21 cellular contexts compared by ENCODE assay signal in genomic region chr7:100975391-100975821, GRCh38. TPM values are rescaled to one million over a fixed set of nuclear protein-coding genes. Genes with fewer than 3 reads are reported as not detected.
A peak's percentile ranks its signal among the peaks of the same experiment; 100 is the strongest.
DNase-seq lines count a peak whose midpoint lies in the region; ATAC-seq, FAIRE-seq and TF ChIP-seq lines count a peak whose summit lies in the region.
"Had no signal": no experiment of that assay in that cellular context is flagged by ENCODE, and none has a peak within 500 bp of the region (broad histone marks: within the 10 kb centered on the region; RNA-seq: fewer than 3 reads in every experiment).

No MANE protein-coding gene starts in this region.

- TF ChIP-seq CTCF in K562 (IDR thresholded peaks at IDR 0.05 in 2 of 3, conservative IDR thresholded peaks at IDR 0.05 in 1 of 3; ENCODE audit: insufficient read depth in 2 of 3, low read depth in 1 of 3, low read length in 3 of 3) = no peak
- no peak for TF ChIP-seq CTCF in osteoblast (IDR thresholded peaks at IDR 0.05; ENCODE audit: extremely low read depth, low read depth, low read length)

- DNase-seq in NCI-H1105 treated with DMSO at 0.1 percent for 48 hours (lab: John Stamatoyannopoulos, UW) (peak; percentile 51), K562 (ENCODE audit: extremely low read depth in 1 of 4, low spot score in 3 of 4) (no peak), osteoblast (ENCODE audit: insufficient read length, low spot score, missing footprints) (peak; percentile 78)
- DNase-seq in activated effector memory CD4-positive, alpha-beta T cell treated with Interleukin-2 at 50 U/mL for 16 hours = no peak
- DNase-seq in activated CD4-positive, alpha-beta T cell treated with anti-CD3 and anti-CD28 coated beads, Interleukin-2, amount 50 U/mL, for 4 hours = no peak
- DNase-seq: Calu3; CD4-positive, CD25-positive, alpha-beta regulatory T cell; DMS79; H9; NCI-H1092; NCI-H187; NCI-H524; NK-92 treated with Interleukin-12 subunit alpha and Interleukin-12 subunit beta, amount 100 ng/mL, for 24 hours; SJCRH30 had no signal

- H3K27me3 ChIP-seq in BLaER1 (no peaks in the 10 kb centered on the region), K562 (ENCODE audit: control insufficient read depth in 2 of 2, insufficient read depth in 2 of 2, low read length in 2 of 2) (peaks cover 5 to 26% of the 10 kb centered on the region in 2 experiments; a peak in 3 of 5 replicates), osteoblast (ENCODE audit: insufficient read depth, low read length) (peaks cover 8% of the 10 kb centered on the region)
- H3K27me3 ChIP-seq: SJCRH30 had no signal

- no peak for ATAC-seq in K562
- ATAC-seq in GM19328 (IDR thresholded peaks at IDR 0.05; ENCODE audit: unreplicated experiment) = no peak
- ATAC-seq: HepG2 had no signal

- no peak overlapping the region for H3K27ac ChIP-seq in BLaER1
- H3K27ac ChIP-seq in K562 (ENCODE audit: extremely low read depth, low read depth, low read length) = no peak overlapping the region
- H3K27ac ChIP-seq in osteoblast (ENCODE audit: low read depth, low read length) = no peak overlapping the region
- H3K27ac ChIP-seq: KMS-11, SJCRH30 had no signal

- no TSS peak for BruUV-seq in K562 (replicated peaks; lab: Mats Ljungman, UMichigan)

- no peak overlapping the region for H3K4me3 ChIP-seq in BLaER1
- H3K4me3 ChIP-seq in K562 = no peak overlapping the region
- no peak overlapping the region for H3K4me3 ChIP-seq in osteoblast (ENCODE audit: insufficient read depth, low read length)
- H3K4me3 ChIP-seq: SJCRH30 had no signal

- TF ChIP-seq EP300 in K562 (IDR thresholded peaks at IDR 0.05; ENCODE audit: low read length) = no peak

- H4K20me1 ChIP-seq in BLaER1 (no peaks in the 10 kb centered on the region), K562 (replicated peaks; ENCODE audit: control insufficient read depth, insufficient read depth, low read length) (no peaks in the 10 kb centered on the region; the same call in 1 of the 2 replicates), osteoblast (ENCODE audit: insufficient read depth, low read length) (no peaks in the 10 kb centered on the region)

- no peaks in the 10 kb centered on the region for H3K79me2 ChIP-seq in K562 (ENCODE audit: control insufficient read depth, insufficient read depth, low read length)
- no peaks in the 10 kb centered on the region for H3K79me2 ChIP-seq in osteoblast (ENCODE audit: insufficient read depth, low read length)

- no peak overlapping the region for H2AFZ ChIP-seq in K562 (ENCODE audit: low read depth, low read length)
- H2AFZ ChIP-seq in osteoblast (ENCODE audit: low read length) = no peak overlapping the region

- H3K4me2 ChIP-seq in BLaER1 (0 out of 2 replicates have a peak overlapping the region, but pooled peaks have one; percentile 3), K562 (ENCODE audit: insufficient read depth, low read length) (no peak overlapping the region), osteoblast (ENCODE audit: insufficient read depth, low read length) (no peak overlapping the region)
- H3K4me2 ChIP-seq: KMS-11 had no signal

- TF ChIP-seq POLR2A in K562 (conservative IDR thresholded peaks at IDR 0.05) = no peak

- no peak for TF ChIP-seq RAD21 in K562 (CRISPR knock-in tag; conservative IDR thresholded peaks at IDR 0.05 in 1 of 2, IDR thresholded peaks at IDR 0.05 in 1 of 2)

- H3K9me3 ChIP-seq in BLaER1 = peaks cover 10% of the 10 kb centered on the region; the same call in 1 of the 2 replicates
- no peaks in the 10 kb centered on the region for H3K9me3 ChIP-seq in K562 (replicated peaks; ENCODE audit: control insufficient read depth, insufficient read depth, low read depth, low read length)
- peaks cover 8% of the 10 kb centered on the region for H3K9me3 ChIP-seq in osteoblast (ENCODE audit: low read depth, low read length)

- H3K9me1 ChIP-seq in K562 (ENCODE audit: control insufficient read depth, insufficient read depth, low read length) = no peaks in the 10 kb centered on the region

- H3K9ac ChIP-seq in BLaER1 (no peak overlapping the region), K562 (ENCODE audit: insufficient read depth in 1 of 2, low read depth in 2 of 2, low read length in 2 of 2) (no peak overlapping the region)
- H3K9ac ChIP-seq: KMS-11 had no signal

- WGBS in K562 (ENCODE audit: insufficient coverage, low coverage, missing lambda C conversion rate) = 0% methylated on average over 3 of the region's 3 CpGs

- FAIRE-seq in K562 (lab: Jason Lieb, UNC) = peak; percentile 15
- FAIRE-seq: HepG2 had no signal

- POLR2A ChIA-PET in K562 (lab: Yijun Ruan, JAX) = interaction anchor here (0.8 to 2.0 kb wide), 2 partner anchors 9 to 26 kb away, joined by 3 to 5 read pairs; partner anchors contain the start of gene MUC3A

- H3K36me3 ChIP-seq in BLaER1 = no peaks in the 10 kb centered on the region
- no peaks in the 10 kb centered on the region for H3K36me3 ChIP-seq in K562 (ENCODE audit: control insufficient read depth, insufficient read depth, low read length)
- H3K36me3 ChIP-seq in osteoblast (ENCODE audit: insufficient read depth, low read length) = no peaks in the 10 kb centered on the region
- H3K36me3 ChIP-seq: SJCRH30 had no signal

- peaks cover 10% of the 10 kb centered on the region; the same call in 1 of the 2 replicates for H3K4me1 ChIP-seq in BLaER1
- no peaks in the 10 kb centered on the region for H3K4me1 ChIP-seq in K562 (replicated peaks in 1 of 2; ENCODE audit: control insufficient read depth in 2 of 2, insufficient read depth in 2 of 2, low read length in 2 of 2)
- no peaks in the 10 kb centered on the region for H3K4me1 ChIP-seq in osteoblast (ENCODE audit: insufficient read depth, low read length)
- H3K4me1 ChIP-seq: SJCRH30 had no signal

- in situ Hi-C loops in K562 (cut with MboI) = no loop called here

- CTCF ChIA-PET in K562 (lab: Yijun Ruan, JAX; ENCODE audit: low intra/inter-chr PET ratio) = no interaction called here

- intact Hi-C loops in K562 (cut with micrococcal nuclease) = no loop called here

RNA-seq across cellular contexts. Expression of gene MUC12, which starts 6.0 kb away (rescaled TPM):
- total RNA-seq in K562 (2011; cell fraction: chromatin; rRNA removed; ENCODE audit: low replicate concordance) = not detected in 2 replicates
- total RNA-seq in K562 (2011; cell fraction: nucleolus; rRNA removed) = 1.0 TPM in 1 of 2 replicates, not detected in the other
- total RNA-seq in K562 (2011; cell fraction: nucleoplasm; rRNA removed) = not detected in 2 replicates
- total RNA-seq in K562 (2014; rRNA removed) (0.33 and 1.2 TPM in 2 replicates), K562 (2014; rRNA removed; fragmentation: Illumina TruSeq; extraction: Trizol) (0.29 TPM in 1 of 2 replicates, not detected in the other), K562 (2015; rRNA removed; fragmentation: Illumina TruSeq; extraction: Trizol) (not detected in 2 replicates), K562 (2021) (0.40 and 1.1 TPM in 2 replicates), osteoblast (under 0.01 and 0.59 TPM in 2 replicates)
- polyA plus RNA-seq in K562 (2011; rRNA removed) (0.43 and 1.1 TPM in 2 replicates), K562 (2014; fragmentation: Illumina TruSeq; extraction: Trizol) (0.85 and 2.5 TPM in 2 replicates), K562 (2014; fragmentation: Nextera tagmentation; extraction: Ambion mirVana) (under 1 TPM; 0.23 to 0.46 TPM), K562 (2014; rRNA removed) (0.73 and 0.94 TPM in 2 replicates)
- 0.24 and 2.9 TPM in 2 replicates for polyA plus RNA-seq in K562 (2011; cell fraction: cytosol; rRNA removed)
- polyA plus RNA-seq in K562 (2011; cell fraction: nucleus; rRNA removed) = 0.20 and 0.73 TPM in 2 replicates
- polyA plus RNA-seq in K562 (2012) = 1.5 and 1.7 TPM in 2 replicates
- polyA minus RNA-seq in K562 (2011; rRNA and poly(A)+ RNA removed) = not detected in 2 replicates
- not detected in 2 replicates for polyA minus RNA-seq in K562 (2011; cell fraction: cytosol; rRNA and poly(A)+ RNA removed)
- not detected in 2 replicates for polyA minus RNA-seq in K562 (2011; cell fraction: nucleus; rRNA and poly(A)+ RNA removed)
- total RNA-seq: CD4-positive, CD25-positive, alpha-beta regulatory T cell; HepG2; MCF 10A; OCI-LY7 had no signal
- polyA plus RNA-seq: HepG2 had no signal

RNA-seq across cellular contexts. Expression of gene MUC3A, which starts 26.1 kb away (rescaled TPM):
- total RNA-seq in K562 (2011; cell fraction: chromatin; rRNA removed; ENCODE audit: low replicate concordance) = 2.0 and 2.9 TPM in 2 replicates
- 1.4 and 1.8 TPM in 2 replicates for total RNA-seq in K562 (2011; cell fraction: nucleolus; rRNA removed)
- total RNA-seq in K562 (2011; cell fraction: nucleoplasm; rRNA removed) = 1.9 and 6.0 TPM in 2 replicates
- total RNA-seq in K562 (2014; rRNA removed) (0.09 and 0.33 TPM in 2 replicates), K562 (2014; rRNA removed; fragmentation: Illumina TruSeq; extraction: Trizol) (0.13 and 0.15 TPM in 2 replicates), K562 (2015; rRNA removed; fragmentation: Illumina TruSeq; extraction: Trizol) (not detected in 2 replicates), K562 (2021) (1.6 and 2.6 TPM in 2 replicates), osteoblast (not detected in 2 replicates)
- polyA plus RNA-seq in K562 (2011; rRNA removed) (0.25 and 0.35 TPM in 2 replicates), K562 (2014; fragmentation: Illumina TruSeq; extraction: Trizol) (1.7 and 2.2 TPM in 2 replicates), K562 (2014; fragmentation: Nextera tagmentation; extraction: Ambion mirVana) (under 1 TPM; 0.06 to 0.08 TPM), K562 (2014; rRNA removed) (0.25 and 0.53 TPM in 2 replicates)
- polyA plus RNA-seq in K562 (2011; cell fraction: cytosol; rRNA removed) = 0.25 and 0.44 TPM in 2 replicates
- 1.0 and 2.1 TPM in 2 replicates for polyA plus RNA-seq in K562 (2011; cell fraction: nucleus; rRNA removed)
- 1.4 TPM in 2 replicates for polyA plus RNA-seq in K562 (2012)
- polyA minus RNA-seq in K562 (2011; rRNA and poly(A)+ RNA removed) = 0.24 and 0.39 TPM in 2 replicates
- 1.0 TPM in 1 of 2 replicates, not detected in the other for polyA minus RNA-seq in K562 (2011; cell fraction: cytosol; rRNA and poly(A)+ RNA removed)
- 0.11 and 0.40 TPM in 2 replicates for polyA minus RNA-seq in K562 (2011; cell fraction: nucleus; rRNA and poly(A)+ RNA removed)
- total RNA-seq: CD4-positive, CD25-positive, alpha-beta regulatory T cell; HepG2; MCF 10A; OCI-LY7; RPMI7951 had no signal
- polyA plus RNA-seq: CD4-positive, CD25-positive, alpha-beta regulatory T cell had no signal

RNA-seq across cellular contexts. Expression of gene MUC17, which starts 44.5 kb away (rescaled TPM):
- total RNA-seq in K562 (2011; cell fraction: chromatin; rRNA removed; ENCODE audit: low replicate concordance) = not detected in 2 replicates
- not detected in 2 replicates for total RNA-seq in K562 (2011; cell fraction: nucleolus; rRNA removed)
- under 0.01 TPM in 1 of 2 replicates, not detected in the other for total RNA-seq in K562 (2011; cell fraction: nucleoplasm; rRNA removed)
- total RNA-seq in K562 (2014; rRNA removed) (not detected in 2 replicates), K562 (2014; rRNA removed; fragmentation: Illumina TruSeq; extraction: Trizol) (not detected in 2 replicates), K562 (2015; rRNA removed; fragmentation: Illumina TruSeq; extraction: Trizol) (not detected in 2 replicates), K562 (2021) (not detected in 2 replicates), osteoblast (under 0.01 TPM in 1 of 2 replicates, not detected in the other)
- polyA plus RNA-seq in K562 (2011; rRNA removed) (not detected in 2 replicates), K562 (2014; fragmentation: Illumina TruSeq; extraction: Trizol) (not detected in 2 replicates), K562 (2014; fragmentation: Nextera tagmentation; extraction: Ambion mirVana) (not detected), K562 (2014; rRNA removed) (not detected in 2 replicates)
- polyA plus RNA-seq in K562 (2011; cell fraction: cytosol; rRNA removed) = under 0.01 TPM in 2 replicates
- 0.01 TPM in 1 of 2 replicates, not detected in the other for polyA plus RNA-seq in K562 (2011; cell fraction: nucleus; rRNA removed)
- not detected in 2 replicates for polyA plus RNA-seq in K562 (2012)
- under 0.01 TPM in 1 of 2 replicates, not detected in the other for polyA minus RNA-seq in K562 (2011; rRNA and poly(A)+ RNA removed)
- not detected in 2 replicates for polyA minus RNA-seq in K562 (2011; cell fraction: cytosol; rRNA and poly(A)+ RNA removed)
- polyA minus RNA-seq in K562 (2011; cell fraction: nucleus; rRNA and poly(A)+ RNA removed) = not detected in 2 replicates
- total RNA-seq: Calu3; CD4-positive, CD25-positive, alpha-beta regulatory T cell; H9; HepG2; MCF 10A; OCI-LY7; RPMI7951; SJCRH30 had no signal
- polyA plus RNA-seq: CD4-positive, CD25-positive, alpha-beta regulatory T cell; HepG2 had no signal

Comparison
In these comparisons a context has a peak if more than half of its experiments do, and no peak if none do; other contexts are left out.
1. DNase-seq: peak in NCI-H1105 treated with DMSO at 0.1 percent for 48 hours (single experiment) and osteoblast (single experiment); none in K562 (0 of 4), activated effector memory CD4-positive, alpha-beta T cell treated with Interleukin-2 at 50 U/mL for 16 hours (single experiment) and activated CD4-positive, alpha-beta T cell treated with anti-CD3 and anti-CD28 coated beads, Interleukin-2, amount 50 U/mL, for 4 hours (0 of 2).